Comparison of ENCODE assay signal across 8 cellular contexts in the genomic region with DNA sequence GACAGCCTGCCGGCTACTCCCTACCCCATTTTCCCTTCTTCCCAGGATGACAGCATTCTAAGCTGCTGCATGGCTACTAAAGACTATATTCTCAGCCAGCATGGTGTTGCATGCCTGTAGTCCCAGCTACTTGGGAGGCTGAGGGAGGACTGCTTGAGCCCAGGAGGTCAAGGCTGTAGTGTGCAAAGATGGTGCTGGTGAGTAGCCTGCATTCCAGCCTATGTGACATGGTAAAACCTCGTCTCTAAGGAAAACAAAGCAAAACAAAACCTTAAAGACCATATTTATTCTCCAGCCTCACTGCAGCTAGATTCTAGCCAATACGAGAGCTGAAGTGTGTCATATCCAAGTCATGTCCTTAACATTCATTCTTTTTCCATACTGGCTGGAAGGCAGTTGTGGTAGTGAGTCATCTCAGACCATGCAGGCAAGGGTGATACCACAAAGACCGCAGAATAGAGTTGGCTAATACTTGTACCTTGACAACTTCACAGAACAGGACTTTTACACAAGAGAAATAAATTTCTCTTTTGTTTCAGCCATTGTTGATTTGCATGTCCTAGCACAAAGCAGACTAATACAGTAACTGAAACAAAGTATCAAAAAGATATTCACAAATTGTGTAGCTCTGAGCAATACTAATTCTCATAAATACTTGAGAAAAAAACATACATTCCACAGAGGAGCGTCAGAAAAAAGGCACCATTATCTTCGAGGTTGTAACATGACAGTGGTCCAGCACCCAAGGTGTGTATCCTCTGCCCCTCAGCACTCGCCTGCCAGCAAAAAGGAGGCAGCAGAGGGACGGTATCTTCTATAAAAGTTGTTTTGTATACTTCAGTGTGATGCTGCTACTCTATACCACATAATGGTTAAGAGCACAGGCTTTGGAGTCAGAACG. TPM values are rescaled to one million over a fixed set of nuclear protein-coding genes. Genes with fewer than 3 reads are reported as not detected.
DNase-seq lines count a peak whose midpoint lies in the region; ATAC-seq and TF ChIP-seq lines count a peak whose summit lies in the region.

No MANE protein-coding gene starts in this region.

- H3K4me3 ChIP-seq in astrocyte of the spinal cord (ENCODE audit: low read depth, low read length) (no peak overlapping the region), upper lobe of right lung (no peak overlapping the region), dorsolateral prefrontal cortex (no peak overlapping the region)

- in situ Hi-C loops in astrocyte of the spinal cord (cut with HindIII; ENCODE audit: low sequenced_read_pairs) = no loop called here

- no peaks in the 10 kb centered on the region for H3K9me3 ChIP-seq in upper lobe of right lung

- peaks cover 79% of the 10 kb centered on the region for H3K36me3 ChIP-seq in upper lobe of right lung

- TF ChIP-seq CTCF in astrocyte of the spinal cord (IDR thresholded peaks at IDR 0.05; ENCODE audit: low read depth, low read length) (no peak), upper lobe of right lung (IDR thresholded peaks at IDR 0.05) (no peak), dorsolateral prefrontal cortex (IDR thresholded peaks at IDR 0.05 in 54 of 56, conservative IDR thresholded peaks at IDR 0.05 in 2 of 56; ENCODE audit: low read depth in 1 of 56, partially characterized antibody in 56 of 56) (no peak)

- DNase-seq in NOMO-1 treated with dmso at 0.1 percent for 144 hours (lab: John Stamatoyannopoulos, UW; ENCODE audit: unreplicated experiment) (peak; percentile 70), astrocyte of the spinal cord (ENCODE audit: low read depth, low spot score) (peak; percentile 100), lung microvascular endothelial cell (ENCODE audit: low read depth in 2 of 2) (peak; percentile 77 to 99), upper lobe of right lung (no peak), globus pallidus (ENCODE audit: low spot score) (no peak), dorsolateral prefrontal cortex (no peak)

- ATAC-seq in GM18502 (IDR thresholded peaks at IDR 0.05; ENCODE audit: poor library complexity, unreplicated experiment) (peak; percentile 92), HG02623 (IDR thresholded peaks at IDR 0.05; ENCODE audit: unreplicated experiment) (peak; percentile 73), upper lobe of right lung (peak; percentile 87)

- H3K27me3 ChIP-seq in upper lobe of right lung = no peaks in the 10 kb centered on the region
- no peaks in the 10 kb centered on the region for H3K27me3 ChIP-seq in dorsolateral prefrontal cortex

- no peak overlapping the region for H3K27ac ChIP-seq in upper lobe of right lung
- H3K27ac ChIP-seq in dorsolateral prefrontal cortex = peak overlapping the region in 7 of 59 donors; percentile 1 to 36 (median 29)

- intact Hi-C loops in upper lobe of right lung (cut with DNase I) = no loop called here
- intact Hi-C loops in dorsolateral prefrontal cortex (cut with DNase I) = no loop called here

- H3K4me1 ChIP-seq in upper lobe of right lung = peaks cover 14% of the 10 kb centered on the region

RNA-seq across cellular contexts. Expression of a gene that starts 14.8 kb away (rescaled TPM):
- total RNA-seq in lung microvascular endothelial cell (42.7 and 53.2 TPM in 2 replicates), upper lobe of right lung (67.1 TPM), dorsolateral prefrontal cortex (10 to 100 TPM; 41.4 to 68.2 (median 53.3) TPM)

RNA-seq across cellular contexts. Expression of a gene that starts 15.0 kb away (rescaled TPM):
- 47.5 and 63.1 TPM in 2 replicates for total RNA-seq in lung microvascular endothelial cell
- 50.6 TPM for total RNA-seq in upper lobe of right lung
- total RNA-seq in dorsolateral prefrontal cortex = 10 to 100 TPM; 22.3 to 57.4 (median 40.7) TPM

RNA-seq across cellular contexts. Expression of a gene that starts 34.7 kb away (rescaled TPM):
- total RNA-seq in lung microvascular endothelial cell = 41.0 and 47.2 TPM in 2 replicates
- total RNA-seq in upper lobe of right lung = 44.9 TPM
- 10 to 100 TPM; 31.5 to 63.2 (median 47.2) TPM for total RNA-seq in dorsolateral prefrontal cortex

RNA-seq across cellular contexts. Expression of a gene that starts 35.0 kb away (rescaled TPM):
- total RNA-seq in lung microvascular endothelial cell (30.2 and 38.4 TPM in 2 replicates), upper lobe of right lung (76.0 TPM), dorsolateral prefrontal cortex (100 to 1,000 TPM in 5 of 120 experiments, 10 to 100 TPM in 115; 50.3 to 110 (median 78.8) TPM)

Comparison
In these comparisons a context has a peak if more than half of its experiments do, and no peak if none do; other contexts are left out.
1. DNase-seq: peak in NOMO-1 treated with dmso at 0.1 percent for 144 hours (single experiment), astrocyte of the spinal cord (single experiment) and lung microvascular endothelial cell (2 of 2); none in upper lobe of right lung (single experiment), globus pallidus (single experiment) and dorsolateral prefrontal cortex (0 of 10).
2. Peak in every context shown above with its lines, with median percentiles within 50 percentile points of each other: ATAC-seq.